1 cellular context compared by ENCODE assay signal in genomic region chr10:99329238-99329890, GRCh38.
TF ChIP-seq lines count a peak whose summit lies in the region.

Gene CNNM1, plus strand, starts transcription at chr10:99329356. Its CDS starts 32 bp downstream, at chr10:99329388.

TF ChIP-seq in HepG2, 621 proteins besides CTCF, POLR2A, EP300 and RAD21 (continued from another document and continues in another):
- TF ChIP-seq ZNF691 (CRISPR knock-in tag; IDR thresholded peaks at IDR 0.05; ENCODE audit: borderline replicate concordance, low read depth) (no peak), ZNF563 (CRISPR knock-in tag; IDR thresholded peaks at IDR 0.05) (peak; percentile 89), FOXK1 (CRISPR knock-in tag; IDR thresholded peaks at IDR 0.05; ENCODE audit: borderline replicate concordance, low read depth) (no peak), NFRKB (IDR thresholded peaks at IDR 0.05) (no peak), ZNF496 (CRISPR knock-in tag; IDR thresholded peaks at IDR 0.05; ENCODE audit: insufficient replicate concordance) (no peak), ZNF12 (CRISPR knock-in tag; IDR thresholded peaks at IDR 0.05) (no peak), ZNF549 (CRISPR knock-in tag; IDR thresholded peaks at IDR 0.05) (no peak), ZNF597 (CRISPR knock-in tag; IDR thresholded peaks at IDR 0.05) (no peak), KLF12 (CRISPR knock-in tag; IDR thresholded peaks at IDR 0.05; ENCODE audit: borderline replicate concordance) (no peak), NFATC3 (CRISPR knock-in tag; IDR thresholded peaks at IDR 0.05) (no peak), NR2F6 (IDR thresholded peaks at IDR 0.05) (no peak), NR2F6 (CRISPR knock-in tag; IDR thresholded peaks at IDR 0.05) (peak; percentile 24; the same call in 1 of the 2 replicates), HNRNPH1 (optimal IDR thresholded peaks at IDR 0.05; ENCODE audit: low read depth, low read length) (no peak), KLF15 (CRISPR knock-in tag; IDR thresholded peaks at IDR 0.05; ENCODE audit: borderline replicate concordance) (0 out of 2 replicates have a peak, but pooled peaks have one; percentile 28), FOXO1 (CRISPR knock-in tag; IDR thresholded peaks at IDR 0.05) (no peak), SP2 (CRISPR knock-in tag; IDR thresholded peaks at IDR 0.05) (0 out of 2 replicates have a peak, but pooled peaks have one; percentile 10), STAT5B (CRISPR knock-in tag; IDR thresholded peaks at IDR 0.05) (peak; percentile 54; the same call in 1 of the 2 replicates), ELF4 (CRISPR knock-in tag; IDR thresholded peaks at IDR 0.05; ENCODE audit: borderline replicate concordance) (no peak), ZNF512B (CRISPR knock-in tag; IDR thresholded peaks at IDR 0.05; ENCODE audit: borderline replicate concordance) (no peak), POLR2AphosphoS2 (IDR thresholded peaks at IDR 0.05; ENCODE audit: low read depth, low read length) (no peak), ZNF432 (CRISPR knock-in tag; IDR thresholded peaks at IDR 0.05; ENCODE audit: borderline replicate concordance) (no peak), FOSL1 (CRISPR knock-in tag; IDR thresholded peaks at IDR 0.05; ENCODE audit: borderline replicate concordance) (no peak), ATF6 (CRISPR knock-in tag; conservative IDR thresholded peaks at IDR 0.05) (no peak), ZNF558 (CRISPR knock-in tag; IDR thresholded peaks at IDR 0.05; ENCODE audit: borderline replicate concordance) (peak; percentile 75; the same call in 1 of the 2 replicates), SAFB2 (CRISPR knock-in tag; IDR thresholded peaks at IDR 0.05; ENCODE audit: borderline replicate concordance, low read depth) (no peak), KLF11 (CRISPR knock-in tag; IDR thresholded peaks at IDR 0.05) (no peak), ZNF883 (CRISPR knock-in tag; IDR thresholded peaks at IDR 0.05; ENCODE audit: not compliant biosample characterization) (no peak), DNMT3B (CRISPR knock-in tag; conservative IDR thresholded peaks at IDR 0.05) (no peak), MLX (CRISPR knock-in tag; IDR thresholded peaks at IDR 0.05) (no peak; the same call in 1 of the 2 replicates), BHLHE40 (IDR thresholded peaks at IDR 0.05; ENCODE audit: low read length) (peak; percentile 89), SMYD3 (CRISPR knock-in tag; IDR thresholded peaks at IDR 0.05) (0 out of 2 replicates have a peak, but pooled peaks have one; percentile 56), GZF1 (CRISPR knock-in tag; IDR thresholded peaks at IDR 0.05) (peak; percentile 30; the same call in 1 of the 2 replicates), RFXAP (CRISPR knock-in tag; IDR thresholded peaks at IDR 0.05; ENCODE audit: borderline replicate concordance) (no peak), ZFP41 (CRISPR knock-in tag; IDR thresholded peaks at IDR 0.05; ENCODE audit: borderline replicate concordance) (no peak; the same call in 1 of the 2 replicates), ZNF576 (CRISPR knock-in tag; IDR thresholded peaks at IDR 0.05) (no peak), MEIS2 (CRISPR knock-in tag; IDR thresholded peaks at IDR 0.05) (no peak), ATM (IDR thresholded peaks at IDR 0.05; ENCODE audit: borderline replicate concordance) (no peak), ATF7-NPFF (CRISPR knock-in tag; IDR thresholded peaks at IDR 0.05; ENCODE audit: low read depth) (no peak), ETS1 (CRISPR knock-in tag; IDR thresholded peaks at IDR 0.05) (no peak), MIER3 (CRISPR knock-in tag; IDR thresholded peaks at IDR 0.05; ENCODE audit: borderline replicate concordance) (no peak; the same call in 1 of the 2 replicates), ZNF766 (CRISPR knock-in tag; IDR thresholded peaks at IDR 0.05; ENCODE audit: borderline replicate concordance) (no peak), ARHGAP35 (CRISPR knock-in tag; IDR thresholded peaks at IDR 0.05; ENCODE audit: borderline replicate concordance) (no peak; the same call in 1 of the 2 replicates), ARNTL (CRISPR knock-in tag; IDR thresholded peaks at IDR 0.05) (0 out of 2 replicates have a peak, but pooled peaks have one; percentile 41), ZBTB8A (CRISPR knock-in tag; IDR thresholded peaks at IDR 0.05; ENCODE audit: borderline replicate concordance, low read depth) (0 out of 2 replicates have a peak, but pooled peaks have one; percentile 61), RBM22 (optimal IDR thresholded peaks at IDR 0.05; ENCODE audit: low read length) (no peak), ZNF124 (CRISPR knock-in tag; IDR thresholded peaks at IDR 0.05) (no peak), HNRNPLL (IDR thresholded peaks at IDR 0.05; ENCODE audit: low read depth, low read length, poor library complexity, severe bottlenecking) (peak; percentile 89), ZNF143 (CRISPR knock-in tag; IDR thresholded peaks at IDR 0.05) (no peak)
- TF ChIP-seq, protein P1, sequence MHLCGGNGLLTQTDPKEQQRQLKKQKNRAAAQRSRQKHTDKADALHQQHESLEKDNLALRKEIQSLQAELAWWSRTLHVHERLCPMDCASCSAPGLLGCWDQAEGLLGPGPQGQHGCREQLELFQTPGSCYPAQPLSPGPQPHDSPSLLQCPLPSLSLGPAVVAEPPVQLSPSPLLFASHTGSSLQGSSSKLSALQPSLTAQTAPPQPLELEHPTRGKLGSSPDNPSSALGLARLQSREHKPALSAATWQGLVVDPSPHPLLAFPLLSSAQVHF (CRISPR knock-in tag; IDR thresholded peaks at IDR 0.05): peak; percentile 82
- TF ChIP-seq, protein P2, sequence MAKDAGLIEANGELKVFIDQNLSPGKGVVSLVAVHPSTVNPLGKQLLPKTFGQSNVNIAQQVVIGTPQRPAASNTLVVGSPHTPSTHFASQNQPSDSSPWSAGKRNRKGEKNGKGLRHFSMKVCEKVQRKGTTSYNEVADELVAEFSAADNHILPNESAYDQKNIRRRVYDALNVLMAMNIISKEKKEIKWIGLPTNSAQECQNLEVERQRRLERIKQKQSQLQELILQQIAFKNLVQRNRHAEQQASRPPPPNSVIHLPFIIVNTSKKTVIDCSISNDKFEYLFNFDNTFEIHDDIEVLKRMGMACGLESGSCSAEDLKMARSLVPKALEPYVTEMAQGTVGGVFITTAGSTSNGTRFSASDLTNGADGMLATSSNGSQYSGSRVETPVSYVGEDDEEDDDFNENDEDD (CRISPR knock-in tag; IDR thresholded peaks at IDR 0.05; ENCODE audit: borderline replicate concordance): peak; percentile 76; the same call in 1 of the 2 replicates
- TF ChIP-seq, protein P3, sequence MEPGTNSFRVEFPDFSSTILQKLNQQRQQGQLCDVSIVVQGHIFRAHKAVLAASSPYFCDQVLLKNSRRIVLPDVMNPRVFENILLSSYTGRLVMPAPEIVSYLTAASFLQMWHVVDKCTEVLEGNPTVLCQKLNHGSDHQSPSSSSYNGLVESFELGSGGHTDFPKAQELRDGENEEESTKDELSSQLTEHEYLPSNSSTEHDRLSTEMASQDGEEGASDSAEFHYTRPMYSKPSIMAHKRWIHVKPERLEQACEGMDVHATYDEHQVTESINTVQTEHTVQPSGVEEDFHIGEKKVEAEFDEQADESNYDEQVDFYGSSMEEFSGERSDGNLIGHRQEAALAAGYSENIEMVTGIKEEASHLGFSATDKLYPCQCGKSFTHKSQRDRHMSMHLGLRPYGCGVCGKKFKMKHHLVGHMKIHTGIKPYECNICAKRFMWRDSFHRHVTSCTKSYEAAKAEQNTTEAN (CRISPR knock-in tag; conservative IDR thresholded peaks at IDR 0.05): no peak
- TF ChIP-seq, protein P4, sequence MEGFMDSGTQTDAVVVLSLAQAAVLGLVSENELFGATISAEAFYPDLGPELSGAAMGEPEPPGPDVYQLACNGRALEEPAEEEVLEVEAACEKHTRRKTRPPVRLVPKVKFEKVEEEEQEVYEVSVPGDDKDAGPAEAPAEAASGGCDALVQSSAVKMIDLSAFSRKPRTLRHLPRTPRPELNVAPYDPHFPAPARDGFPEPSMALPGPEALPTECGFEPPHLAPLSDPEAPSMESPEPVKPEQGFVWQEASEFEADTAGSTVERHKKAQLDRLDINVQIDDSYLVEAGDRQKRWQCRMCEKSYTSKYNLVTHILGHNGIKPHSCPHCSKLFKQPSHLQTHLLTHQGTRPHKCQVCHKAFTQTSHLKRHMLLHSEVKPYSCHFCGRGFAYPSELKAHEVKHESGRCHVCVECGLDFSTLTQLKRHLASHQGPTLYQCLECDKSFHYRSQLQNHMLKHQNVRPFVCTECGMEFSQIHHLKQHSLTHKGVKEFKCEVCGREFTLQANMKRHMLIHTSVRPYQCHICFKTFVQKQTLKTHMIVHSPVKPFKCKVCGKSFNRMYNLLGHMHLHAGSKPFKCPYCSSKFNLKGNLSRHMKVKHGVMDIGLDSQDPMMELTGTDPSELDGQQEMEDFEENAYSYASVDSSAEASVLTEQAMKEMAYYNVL (CRISPR knock-in tag; IDR thresholded peaks at IDR 0.05; ENCODE audit: borderline replicate concordance): peak; percentile 74; the same call in 1 of the 2 replicates
- TF ChIP-seq, protein P5, sequence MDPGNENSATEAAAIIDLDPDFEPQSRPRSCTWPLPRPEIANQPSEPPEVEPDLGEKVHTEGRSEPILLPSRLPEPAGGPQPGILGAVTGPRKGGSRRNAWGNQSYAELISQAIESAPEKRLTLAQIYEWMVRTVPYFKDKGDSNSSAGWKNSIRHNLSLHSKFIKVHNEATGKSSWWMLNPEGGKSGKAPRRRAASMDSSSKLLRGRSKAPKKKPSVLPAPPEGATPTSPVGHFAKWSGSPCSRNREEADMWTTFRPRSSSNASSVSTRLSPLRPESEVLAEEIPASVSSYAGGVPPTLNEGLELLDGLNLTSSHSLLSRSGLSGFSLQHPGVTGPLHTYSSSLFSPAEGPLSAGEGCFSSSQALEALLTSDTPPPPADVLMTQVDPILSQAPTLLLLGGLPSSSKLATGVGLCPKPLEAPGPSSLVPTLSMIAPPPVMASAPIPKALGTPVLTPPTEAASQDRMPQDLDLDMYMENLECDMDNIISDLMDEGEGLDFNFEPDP (CRISPR knock-in tag; conservative IDR thresholded peaks at IDR 0.05): 0 out of 2 replicates have a peak, but pooled peaks have one; percentile 36
